Comparison of ENCODE assay signal across 14 cellular contexts in the genomic region with DNA sequence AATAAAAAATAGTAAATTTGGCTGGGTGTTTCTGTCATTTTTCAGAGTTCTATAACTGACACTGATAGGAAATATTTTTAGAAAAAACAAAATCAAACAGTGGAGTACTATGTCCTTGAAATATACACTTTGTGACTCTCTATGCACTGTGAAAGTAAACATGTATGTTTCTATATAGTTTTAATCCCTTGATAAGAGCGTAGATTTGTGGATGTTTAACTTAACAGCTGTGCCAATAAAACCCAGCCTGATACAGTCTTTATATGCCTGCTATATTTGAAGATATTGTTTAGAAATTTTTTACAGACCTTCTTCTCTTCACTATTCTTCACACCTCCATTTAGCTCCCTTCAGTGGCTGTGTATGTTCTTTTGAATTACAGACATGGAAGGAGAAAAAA.
"Had no signal": no experiment of that assay in that cellular context is flagged by ENCODE, and none has a peak within 500 bp of the region (broad histone marks: within the 10 kb centered on the region; RNA-seq: fewer than 3 reads in every experiment).

No MANE protein-coding gene starts in this region.

- H3K9me3 Mint-ChIP-seq: neural crest cell had no signal

- H3K27me3 ChIP-seq: heart left ventricle, right atrium auricular region, sigmoid colon had no signal

- H3K27ac ChIP-seq: left ventricle myocardium inferior, skin epidermis had no signal

- H3K36me3 ChIP-seq: heart left ventricle, left ventricle myocardium inferior, right atrium auricular region, sigmoid colon had no signal

- H3K4me3 ChIP-seq: heart left ventricle, left ventricle myocardium inferior, lung, right atrium auricular region, sigmoid colon, skin epidermis had no signal

- H3K9me3 ChIP-seq: heart left ventricle, left ventricle myocardium inferior, right atrium auricular region, sigmoid colon had no signal

- H3K36me3 Mint-ChIP-seq: naive thymus-derived CD8-positive, alpha-beta T cell had no signal

- DNase-seq: effector memory CD4-positive, alpha-beta T cell; heart left ventricle; islet precursor cell; left ventricle myocardium inferior; naive thymus-derived CD8-positive, alpha-beta T cell; posterior cingulate gyrus; sigmoid colon; stimulated activated CD4-positive, alpha-beta T cell treated with anti-CD3 and anti-CD28 coated beads, Interleukin-2, amount 100 ng/mL, for 48 hours; stimulated activated naive CD4-positive, alpha-beta T cell treated with Interleukin-2 at 50 U/mL for 16 hours had no signal

- H3K4me1 Mint-ChIP-seq: naive thymus-derived CD8-positive, alpha-beta T cell; neural crest cell had no signal

- H3K27ac Mint-ChIP-seq: naive thymus-derived CD8-positive, alpha-beta T cell had no signal

- H3K4me3 Mint-ChIP-seq: naive thymus-derived CD8-positive, alpha-beta T cell; neural crest cell had no signal

- ATAC-seq: esophagus mucosa; naive thymus-derived CD8-positive, alpha-beta T cell had no signal
